ENCODE assay signal across 14 cellular contexts in the genomic region with DNA sequence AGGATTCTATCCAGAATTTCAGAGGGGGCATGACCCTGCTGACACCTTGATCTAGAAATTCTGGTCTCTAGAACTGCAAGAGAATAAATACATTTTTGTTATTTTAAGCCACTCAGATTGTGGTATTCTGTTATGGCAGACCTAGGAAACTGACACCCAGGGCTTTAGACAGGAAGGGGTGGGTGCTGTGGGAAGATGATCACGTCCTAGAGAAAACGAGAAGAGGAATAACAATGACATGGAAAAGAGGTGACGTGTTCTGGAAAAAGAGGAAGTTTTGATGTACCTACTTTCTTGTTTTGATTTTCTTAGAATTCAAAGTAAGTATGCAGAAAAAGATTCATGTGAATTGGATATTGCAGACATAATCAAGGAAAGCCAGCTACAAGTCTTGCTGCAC.
DNase-seq lines count a peak whose midpoint lies in the region; ATAC-seq lines count a peak whose summit lies in the region.
"Had no signal": no experiment of that assay in that cellular context is flagged by ENCODE, and none has a peak within 500 bp of the region (broad histone marks: within the 10 kb centered on the region; RNA-seq: fewer than 3 reads in every experiment).

No MANE protein-coding gene starts in this region.

- H3K9me3 Mint-ChIP-seq in activated naive CD4-positive, alpha-beta T cell treated with anti-CD3 and anti-CD28 coated beads, Interleukin-2, amount 50 U/mL, for 24 hours, result no peaks in the 10 kb centered on the region

- H3K27ac Mint-ChIP-seq in activated naive CD4-positive, alpha-beta T cell treated with anti-CD3 and anti-CD28 coated beads, Interleukin-2, amount 50 U/mL, for 24 hours, result peak overlapping the region; percentile 31
- H3K27ac Mint-ChIP-seq in T-helper 17 cell, result peak overlapping the region; percentile 11

- no peak for DNase-seq in activated naive CD4-positive, alpha-beta T cell treated with anti-CD3 and anti-CD28 coated beads, Interleukin-2, amount 50 U/mL, for 16 hours
- DNase-seq in T-helper 17 cell, result no peak
- DNase-seq in myocyte (ENCODE audit: low read depth), result peak; percentile 53
- no peak for DNase-seq in DMS79 (lab: John Stamatoyannopoulos, UW)
- no peak for DNase-seq in SHP77 treated with DMSO at 0.1 percent for 48 hours (lab: John Stamatoyannopoulos, UW)
- DNase-seq: C1 segment of cervical spinal cord, COR-L47, MG63, NCI-H1417 treated with DMSO at 0.1 percent for 48 hours, NCI-H1930, NCI-H69, SJCRH30 had no signal

- no peaks in the 10 kb centered on the region for H3K4me1 Mint-ChIP-seq in activated naive CD4-positive, alpha-beta T cell treated with anti-CD3 and anti-CD28 coated beads, Interleukin-2, amount 50 U/mL, for 24 hours
- peaks cover 3% of the 10 kb centered on the region for H3K4me1 Mint-ChIP-seq in T-helper 17 cell

- no peaks in the 10 kb centered on the region for H3K9me3 ChIP-seq in T-helper 17 cell (ENCODE audit: control insufficient read depth, low read length, poor library complexity, severe bottlenecking)

- ATAC-seq in T-helper 17 cell, result no peak
- ATAC-seq in GM21786 (IDR thresholded peaks at IDR 0.05; ENCODE audit: unreplicated experiment), result no peak

- no peaks in the 10 kb centered on the region for H3K27me3 Mint-ChIP-seq in activated naive CD4-positive, alpha-beta T cell treated with anti-CD3 and anti-CD28 coated beads, Interleukin-2, amount 50 U/mL, for 24 hours
- H3K27me3 Mint-ChIP-seq in T-helper 17 cell, result peaks cover 6% of the 10 kb centered on the region

- no peak overlapping the region for H3K4me3 Mint-ChIP-seq in activated naive CD4-positive, alpha-beta T cell treated with anti-CD3 and anti-CD28 coated beads, Interleukin-2, amount 50 U/mL, for 24 hours
- H3K4me3 Mint-ChIP-seq in T-helper 17 cell, result no peak overlapping the region

- H3K36me3 Mint-ChIP-seq in activated naive CD4-positive, alpha-beta T cell treated with anti-CD3 and anti-CD28 coated beads, Interleukin-2, amount 50 U/mL, for 24 hours, result no peaks in the 10 kb centered on the region
- H3K36me3 Mint-ChIP-seq in T-helper 17 cell (ENCODE audit: low read depth), result no peaks in the 10 kb centered on the region
